In the genomic region with DNA sequence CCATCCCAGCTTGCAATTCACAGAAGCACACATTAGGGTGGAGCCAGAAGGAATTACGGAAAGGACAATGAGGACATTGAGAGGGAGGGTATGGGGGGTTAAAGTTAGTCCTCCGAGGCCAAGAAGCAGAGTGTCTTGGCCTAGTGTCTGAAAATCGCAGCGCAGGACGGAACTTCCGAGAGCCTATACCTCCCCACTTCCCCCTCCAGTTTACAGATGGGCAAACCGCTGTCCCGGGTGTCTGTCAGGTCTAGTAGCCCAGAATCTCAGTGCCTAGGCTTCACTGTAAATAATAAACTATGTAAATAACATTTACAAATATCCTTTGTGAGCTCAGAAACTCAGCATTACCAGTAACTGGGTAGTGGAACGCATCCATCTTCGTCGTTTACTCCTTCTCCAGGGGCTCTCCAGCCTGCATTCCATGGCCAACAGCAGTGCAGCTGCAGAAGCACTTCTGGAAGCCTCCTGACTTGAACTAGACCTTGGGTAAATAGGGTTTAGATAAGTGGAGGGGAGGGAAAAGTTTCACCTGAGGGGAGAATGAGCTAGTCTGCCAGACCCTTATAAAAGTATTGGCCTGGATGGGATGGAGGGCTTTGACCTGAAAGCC, we compare ENCODE assay signal across 8 cellular contexts. TPM values are rescaled to one million over a fixed set of nuclear protein-coding genes. Genes with fewer than 3 reads are reported as not detected.
DNase-seq lines count a peak whose midpoint lies in the region; ATAC-seq and TF ChIP-seq lines count a peak whose summit lies in the region.

No MANE protein-coding gene starts in this region.

- peak overlapping the region; percentile 74 for H3K4me2 ChIP-seq in DOHH2 (ENCODE audit: low read length)
- peak overlapping the region; percentile 84 for H3K4me2 ChIP-seq in trophoblast cell (ENCODE audit: low read length)

- no peaks in the 10 kb centered on the region for H3K36me3 ChIP-seq in DOHH2 (ENCODE audit: control insufficient read depth, low read length)
- no peaks in the 10 kb centered on the region for H3K36me3 ChIP-seq in cardiac muscle cell
- H3K36me3 ChIP-seq in trophoblast cell (ENCODE audit: control insufficient read depth in 1 of 2, insufficient read depth in 2 of 2, low read length in 2 of 2): no peaks in the 10 kb centered on the region

- H2BK5ac ChIP-seq in trophoblast cell (ENCODE audit: low read depth, low read length, poor library complexity): peak overlapping the region; percentile 61

- WGBS in trophoblast cell (ENCODE audit: extremely low coverage, insufficient coverage, insufficient read length): no CpG with 5 or more reads among the region's 11 CpGs

- H3K4me3 ChIP-seq in DOHH2 (ENCODE audit: low read length) (peak overlapping the region; percentile 79), cardiac muscle cell (peak overlapping the region; percentile 38), trophoblast cell (ENCODE audit: low read depth, low read length) (peak overlapping the region; percentile 66)

- H3K9me2 ChIP-seq in DOHH2 (replicated peaks; ENCODE audit: control insufficient read depth, low read length): no peaks in the 10 kb centered on the region

- H3K23ac ChIP-seq in trophoblast cell (ENCODE audit: low read length): no peak overlapping the region

- H3K79me1 ChIP-seq in trophoblast cell (ENCODE audit: low read length): peaks cover 11% of the 10 kb centered on the region

- H3F3A ChIP-seq in DOHH2 (ENCODE audit: control insufficient read depth, insufficient read depth): 0 out of 2 replicates have a peak, but pooled peaks cover 3% of the 10 kb centered on the region

- H2BK12ac ChIP-seq in trophoblast cell (ENCODE audit: low read length): peak overlapping the region; percentile 56

- H3K27ac Mint-ChIP-seq in activated T-cell treated with anti-CD3 and anti-CD28 coated beads, Interleukin-2, amount 50 U/mL, for 72 hours: peak overlapping the region; percentile 90

- peak overlapping the region; percentile 85 for H3K14ac ChIP-seq in trophoblast cell (ENCODE audit: low read length)

- no peaks in the 10 kb centered on the region for H3K27me3 ChIP-seq in DOHH2 (ENCODE audit: control insufficient read depth, low read length)
- no peaks in the 10 kb centered on the region for H3K27me3 ChIP-seq in cardiac muscle cell
- no peaks in the 10 kb centered on the region for H3K27me3 ChIP-seq in trophoblast cell (ENCODE audit: insufficient read depth, low read length)

- no peaks in the 10 kb centered on the region for H3K9me3 ChIP-seq in DOHH2 (ENCODE audit: control insufficient read depth, insufficient read depth, low read length)
- H3K9me3 ChIP-seq in cardiac muscle cell (ENCODE audit: low read depth): no peaks in the 10 kb centered on the region
- no peaks in the 10 kb centered on the region for H3K9me3 ChIP-seq in trophoblast cell (ENCODE audit: insufficient read depth, low read depth, low read length)

- H4K8ac ChIP-seq in trophoblast cell (ENCODE audit: low read depth, low read length): peak overlapping the region; percentile 71

- no peak for TF ChIP-seq CTCF in DOHH2 (IDR thresholded peaks at IDR 0.05; ENCODE audit: low read depth, low read length, poor library complexity, severe bottlenecking)
- TF ChIP-seq CTCF in cardiac muscle cell (IDR thresholded peaks at IDR 0.05; ENCODE audit: low read depth, low read length): no peak

- H3K4me3 Mint-ChIP-seq in activated T-cell treated with anti-CD3 and anti-CD28 coated beads, Interleukin-2, amount 50 U/mL, for 72 hours: peak overlapping the region; percentile 91 to 97

- peak overlapping the region; percentile 28; the same call in 1 of the 2 replicates for H3K27ac ChIP-seq in DOHH2 (ENCODE audit: low read depth, low read length)
- peak overlapping the region; percentile 64 for H3K27ac ChIP-seq in cardiac muscle cell
- peak overlapping the region; percentile 23 for H3K27ac ChIP-seq in trophoblast cell (ENCODE audit: low read depth, low read length)

- ATAC-seq in GM19372 (IDR thresholded peaks at IDR 0.05; ENCODE audit: low read depth, unreplicated experiment) (peak; percentile 67), HG03432 (IDR thresholded peaks at IDR 0.05; ENCODE audit: unreplicated experiment) (peak; percentile 70)
- ATAC-seq in activated T-cell treated with anti-CD3 and anti-CD28 coated beads, Interleukin-2, amount 50 U/mL, for 72 hours (replicated peaks in 1 of 2): peak; percentile 35 to 39

- peaks cover 32% of the 10 kb centered on the region for H3K4me1 Mint-ChIP-seq in activated T-cell treated with anti-CD3 and anti-CD28 coated beads, Interleukin-2, amount 50 U/mL, for 72 hours (ENCODE audit: low read depth)

- no peaks in the 10 kb centered on the region for H3K9me3 Mint-ChIP-seq in activated T-cell treated with anti-CD3 and anti-CD28 coated beads, Interleukin-2, amount 50 U/mL, for 72 hours

- H2AK5ac ChIP-seq in trophoblast cell (ENCODE audit: low read length): no peak overlapping the region

- peak overlapping the region; percentile 84 for H4K12ac ChIP-seq in trophoblast cell (ENCODE audit: low read depth, low read length)

- H3K4me1 ChIP-seq in DOHH2 (ENCODE audit: control insufficient read depth, low read length): peaks cover 17% of the 10 kb centered on the region
- H3K4me1 ChIP-seq in cardiac muscle cell (ENCODE audit: low read depth): no peaks in the 10 kb centered on the region
- H3K4me1 ChIP-seq in trophoblast cell (ENCODE audit: control insufficient read depth in 1 of 2, insufficient read depth in 2 of 2, low read length in 2 of 2): peaks cover 0 to 7% of the 10 kb centered on the region in 2 experiments

- H2BK120ac ChIP-seq in trophoblast cell (ENCODE audit: insufficient read depth, low read length, poor library complexity): peak overlapping the region; percentile 26

- no peaks in the 10 kb centered on the region for H3K79me2 ChIP-seq in DOHH2 (ENCODE audit: control insufficient read depth, low read length)
- peaks cover 9% of the 10 kb centered on the region for H3K79me2 ChIP-seq in trophoblast cell (ENCODE audit: control insufficient read depth, insufficient read depth, low read length, poor library complexity)

- peaks cover 12% of the 10 kb centered on the region for H3K27me3 Mint-ChIP-seq in activated T-cell treated with anti-CD3 and anti-CD28 coated beads, Interleukin-2, amount 50 U/mL, for 72 hours (ENCODE audit: low read depth)

- H4K20me1 ChIP-seq in DOHH2 (ENCODE audit: control insufficient read depth, insufficient read depth, low read depth, low read length): no peaks in the 10 kb centered on the region

- H3K36me3 Mint-ChIP-seq in activated T-cell treated with anti-CD3 and anti-CD28 coated beads, Interleukin-2, amount 50 U/mL, for 72 hours (ENCODE audit: insufficient read depth in 2 of 2): no peaks in the 10 kb centered on the region

- peak overlapping the region; percentile 96 for H2AFZ ChIP-seq in trophoblast cell (ENCODE audit: insufficient read depth, low read length, poor library complexity)

- peak; percentile 21 to 31 for DNase-seq in activated T-cell treated with anti-CD3 and anti-CD28 coated beads, Interleukin-2, amount 50 U/mL, for 72 hours
- DNase-seq in cardiac muscle cell (ENCODE audit: low read depth in 1 of 2, low spot score in 1 of 2): peak; percentile 23 to 58
- peak in 1 of 2 donors; percentile 41 for DNase-seq in trophoblast cell
- no peak for DNase-seq in NCI-H1105 (lab: John Stamatoyannopoulos, UW)
- DNase-seq in activated CD4-positive, CD25-positive, alpha-beta regulatory T cell treated with anti-CD3 and anti-CD28 coated beads, Interleukin-2, amount 50 U/mL, for 72 hours: no peak

- peak overlapping the region; percentile 83 for H3K18ac ChIP-seq in trophoblast cell (ENCODE audit: low read length)

- peak overlapping the region; percentile 41 for H3K4ac ChIP-seq in trophoblast cell (ENCODE audit: low read depth, low read length)

- no peak overlapping the region for H3K9ac ChIP-seq in trophoblast cell (ENCODE audit: low read length)

- H4K91ac ChIP-seq in trophoblast cell (ENCODE audit: low read depth, low read length): peak overlapping the region; percentile 91

RNA-seq across cellular contexts. Expression of gene ADPRH, which starts 1.0 kb away (rescaled TPM):
- 10 to 100 TPM in 1 of 2 donors, 1 to 10 TPM in 1; 6.3 to 13.8 TPM for total RNA-seq in activated T-cell treated with anti-CD3 and anti-CD28 coated beads, Interleukin-2, amount 50 U/mL, for 72 hours
- 2.7 and 3.6 TPM in 2 replicates for total RNA-seq in cardiac muscle cell
- polyA plus RNA-seq in cardiac muscle cell: 4.8 and 5.6 TPM in 2 replicates
- 2.3 and 2.5 TPM in 2 replicates for polyA plus RNA-seq in trophoblast cell (2013)

RNA-seq across cellular contexts. Expression of gene PLA1A, which starts 17.4 kb away (rescaled TPM):
- total RNA-seq in activated T-cell treated with anti-CD3 and anti-CD28 coated beads, Interleukin-2, amount 50 U/mL, for 72 hours: 1 to 10 TPM in 1 of 2 donors, under 1 TPM in 1; 0.79 to 1.2 TPM
- 0.07 TPM in 1 of 2 replicates, not detected in the other for total RNA-seq in cardiac muscle cell
- polyA plus RNA-seq in cardiac muscle cell: 0.07 and 0.14 TPM in 2 replicates
- 0.03 and 0.05 TPM in 2 replicates for polyA plus RNA-seq in trophoblast cell (2013)

RNA-seq across cellular contexts. Expression of gene CD80, which starts 20.8 kb away (rescaled TPM):
- total RNA-seq in activated T-cell treated with anti-CD3 and anti-CD28 coated beads, Interleukin-2, amount 50 U/mL, for 72 hours: 10 to 100 TPM in 1 of 2 donors, 1 to 10 TPM in 1; 8.3 to 11.9 TPM
- 0.28 and 0.39 TPM in 2 replicates for total RNA-seq in cardiac muscle cell
- not detected in 2 replicates for polyA plus RNA-seq in cardiac muscle cell
- polyA plus RNA-seq in trophoblast cell (2013): 0.07 TPM in 1 of 2 replicates, not detected in the other

Comparison
In these comparisons a context has a peak if more than half of its experiments do, and no peak if none do; other contexts are left out.
1. DNase-seq: peak in activated T-cell treated with anti-CD3 and anti-CD28 coated beads, Interleukin-2, amount 50 U/mL, for 72 hours (2 of 2) and cardiac muscle cell (2 of 2); none in NCI-H1105 (single experiment) and activated CD4-positive, CD25-positive, alpha-beta regulatory T cell treated with anti-CD3 and anti-CD28 coated beads, Interleukin-2, amount 50 U/mL, for 72 hours (single experiment).
2. Peak in every context shown above with its lines, with median percentiles within 50 percentile points of each other: H3K27ac ChIP-seq, H3K4me3 ChIP-seq and ATAC-seq.